In the genomic region with DNA sequence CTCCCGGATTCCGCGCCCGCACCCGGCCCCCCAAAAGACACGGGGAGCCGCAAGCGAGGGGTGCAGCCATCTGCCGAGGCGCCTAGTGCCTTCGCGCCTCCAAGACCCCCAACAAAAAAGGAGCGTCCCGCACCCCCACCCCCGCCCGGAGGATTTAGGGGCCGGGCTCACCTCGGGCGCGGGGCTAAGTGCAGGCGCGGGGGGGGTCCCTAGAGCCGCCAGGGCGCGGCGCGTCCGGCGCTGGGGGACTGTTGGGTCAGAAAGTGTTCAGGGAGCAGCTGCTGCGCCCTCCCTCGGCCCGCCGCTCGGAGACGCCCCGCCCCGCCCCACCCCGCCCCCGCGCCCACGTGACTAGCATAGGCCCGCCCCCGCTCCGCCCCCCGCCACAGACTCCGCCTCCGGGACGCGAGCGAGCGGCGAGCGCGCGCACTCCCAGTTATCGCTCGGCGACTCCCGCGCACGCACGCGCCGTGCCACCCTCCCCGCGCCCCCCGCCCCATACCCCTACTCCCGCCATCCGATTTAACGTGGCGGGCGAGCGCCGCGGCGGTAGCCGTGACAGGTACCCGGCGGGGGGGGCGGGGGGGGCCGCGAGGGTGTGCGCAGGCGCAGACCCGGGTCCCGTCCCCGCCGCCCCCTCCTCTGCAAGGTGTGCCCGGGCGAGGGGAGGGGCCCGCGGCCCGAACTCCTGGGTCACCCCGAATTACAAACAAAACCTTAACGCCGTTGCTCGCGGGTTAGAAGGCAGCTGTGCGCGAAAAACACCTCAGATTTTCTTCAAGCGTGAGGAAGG, we compare ENCODE assay signal across 8 cellular contexts. TPM values are rescaled to one million over a fixed set of nuclear protein-coding genes. Genes with fewer than 3 reads are reported as not detected.
DNase-seq lines count a peak whose midpoint lies in the region; ATAC-seq and TF ChIP-seq lines count a peak whose summit lies in the region.

No MANE protein-coding gene starts in this region.

- no peaks in the 10 kb centered on the region for H3K27me3 ChIP-seq in Panc1 (ENCODE audit: control insufficient read depth, insufficient read depth, low read length)

- no peaks in the 10 kb centered on the region for H3K9me3 Mint-ChIP-seq in activated T-helper 1 cell treated with anti-CD3 and anti-CD28 coated beads, Interleukin-12 subunit alpha, Interleukin-12 subunit beta, Interleukin-2, Interleukin-4 antibody, amounts not matched to agents 30 ng/mL and 10 ng/mL and 1 ng/mL, durations not matched to agents 14 hours and 24 hours and 36 hours
- H3K9me3 Mint-ChIP-seq in natural killer cell treated with Interleukin-12 subunit alpha and Interleukin-12 subunit beta and Interleukin-15 and Interleukin-18, amount 100 ng/mL, for 72 hours: no peaks in the 10 kb centered on the region

- in situ Hi-C loops in Panc1 (cut with HindIII; ENCODE audit: low pct_unique_long_range_greater_than_20kb, low sequenced_read_pairs): no loop called here

- CTCF ChIA-PET in Panc1 (lab: Charles Lee): interaction anchor here (0.6 kb wide), 4 partner anchors 8 to 1097 kb away, joined by 3 to 8 read pairs (median 3); no protein-coding TSS in a partner anchor

- POLR2A ChIA-PET in Panc1 (lab: Charles Lee): interaction anchor here (0.7 kb wide), 1 partner anchor 155 kb away, joined by 4 read pairs; no protein-coding TSS in a partner anchor

- peak overlapping the region; percentile 69 for H3K27ac ChIP-seq in Panc1 (ENCODE audit: low read length)

- peak overlapping the region; percentile 23 for H3K27ac Mint-ChIP-seq in activated T-helper 1 cell treated with anti-CD3 and anti-CD28 coated beads, Interleukin-12 subunit alpha, Interleukin-12 subunit beta, Interleukin-2, Interleukin-4 antibody, amounts not matched to agents 30 ng/mL and 10 ng/mL and 1 ng/mL, durations not matched to agents 14 hours and 24 hours and 36 hours
- peak overlapping the region; percentile 83 to 86 for H3K27ac Mint-ChIP-seq in natural killer cell treated with Interleukin-12 subunit alpha and Interleukin-12 subunit beta and Interleukin-15 and Interleukin-18, amount 100 ng/mL, for 72 hours

- H3K27me3 Mint-ChIP-seq in activated T-helper 1 cell treated with anti-CD3 and anti-CD28 coated beads, Interleukin-12 subunit alpha, Interleukin-12 subunit beta, Interleukin-2, Interleukin-4 antibody, amounts not matched to agents 30 ng/mL and 10 ng/mL and 1 ng/mL, durations not matched to agents 14 hours and 24 hours and 36 hours (ENCODE audit: insufficient read depth): peaks cover 9% of the 10 kb centered on the region
- peaks cover 8% of the 10 kb centered on the region in 2 donors for H3K27me3 Mint-ChIP-seq in natural killer cell treated with Interleukin-12 subunit alpha and Interleukin-12 subunit beta and Interleukin-15 and Interleukin-18, amount 100 ng/mL, for 72 hours

- no peaks in the 10 kb centered on the region for H3K9me3 ChIP-seq in Panc1 (ENCODE audit: control insufficient read depth, insufficient read depth, low read depth, low read length)

- no TSS peak for BruUV-seq in Panc1 (replicated peaks; lab: Mats Ljungman, UMichigan)

- peak; percentile 45 for ATAC-seq in GM19025 (IDR thresholded peaks at IDR 0.05; ENCODE audit: low read depth, unreplicated experiment)
- ATAC-seq in Panc1: peak; percentile 86
- ATAC-seq in natural killer cell treated with Interleukin-12 subunit alpha and Interleukin-12 subunit beta and Interleukin-15 and Interleukin-18, amount 100 ng/mL, for 72 hours: peak; percentile 88 to 93

- peak overlapping the region; percentile 84 for H3K4me3 Mint-ChIP-seq in activated T-helper 1 cell treated with anti-CD3 and anti-CD28 coated beads, Interleukin-12 subunit alpha, Interleukin-12 subunit beta, Interleukin-2, Interleukin-4 antibody, amounts not matched to agents 30 ng/mL and 10 ng/mL and 1 ng/mL, durations not matched to agents 14 hours and 24 hours and 36 hours
- peak overlapping the region; percentile 91 for H3K4me3 Mint-ChIP-seq in natural killer cell treated with Interleukin-12 subunit alpha and Interleukin-12 subunit beta and Interleukin-15 and Interleukin-18, amount 100 ng/mL, for 72 hours

- no peak for TF ChIP-seq CTCF in Panc1 (IDR thresholded peaks at IDR 0.05)

- H3K4me1 Mint-ChIP-seq in activated T-helper 1 cell treated with anti-CD3 and anti-CD28 coated beads, Interleukin-12 subunit alpha, Interleukin-12 subunit beta, Interleukin-2, Interleukin-4 antibody, amounts not matched to agents 30 ng/mL and 10 ng/mL and 1 ng/mL, durations not matched to agents 14 hours and 24 hours and 36 hours (ENCODE audit: low read depth): peaks cover 36% of the 10 kb centered on the region
- peaks cover 24 to 34% of the 10 kb centered on the region in 2 donors for H3K4me1 Mint-ChIP-seq in natural killer cell treated with Interleukin-12 subunit alpha and Interleukin-12 subunit beta and Interleukin-15 and Interleukin-18, amount 100 ng/mL, for 72 hours (ENCODE audit: low read depth in 2 of 2)

- intact Hi-C loops in Panc1 (cut with micrococcal nuclease; ENCODE audit: unreplicated experiment): loop anchor here (10.0 kb wide), 1 partner anchor 176 kb away; a partner anchor contains a TSS
- intact Hi-C loops in activated T-helper 1 cell treated with anti-CD3 and anti-CD28 coated beads, Interleukin-12 subunit alpha, Interleukin-12 subunit beta, Interleukin-2, Interleukin-4 antibody, amounts not matched to agents 30 ng/mL and 10 ng/mL and 1 ng/mL, durations not matched to agents 14 hours and 24 hours and 36 hours (cut with micrococcal nuclease): loop anchor here (1.0 to 5.0 kb wide), 6 partner anchors 82 to 342 kb away; a partner anchor contains a TSS

- peak; percentile 93 for DNase-seq in AG08396 (ENCODE audit: low spot score)
- DNase-seq in HT1080 (ENCODE audit: low read depth): peak; percentile 51
- DNase-seq in Panc1 (ENCODE audit: low read depth, low spot score): no peak
- peak; percentile 76 for DNase-seq in activated T-helper 1 cell treated with anti-CD3 and anti-CD28 coated beads, Interleukin-12 subunit alpha, Interleukin-12 subunit beta, Interleukin-2, Interleukin-4 antibody, amounts not matched to agents 30 ng/mL and 10 ng/mL and 1 ng/mL, durations not matched to agents 14 hours and 24 hours and 36 hours (ENCODE audit: low spot score)
- DNase-seq in fibroblast of peridontal ligament (ENCODE audit: extremely low read depth): peak; percentile 49
- peak; percentile 87 for DNase-seq in natural killer cell treated with Interleukin-12 subunit alpha and Interleukin-12 subunit beta and Interleukin-15 and Interleukin-18, amount 100 ng/mL, for 72 hours (ENCODE audit: low spot score)
- peak; percentile 61 to 90 (median 84) for DNase-seq in stimulated activated naive CD4-positive, alpha-beta T cell (lab: John Stamatoyannopoulos, UW)

- peaks cover 8% of the 10 kb centered on the region for H3K4me1 ChIP-seq in Panc1 (ENCODE audit: control insufficient read depth, insufficient read depth, low read length)

- peak overlapping the region; percentile 61 to 66 for H3K4me3 ChIP-seq in Panc1 (ENCODE audit: low read depth in 2 of 2, low read length in 2 of 2)

- no peaks in the 10 kb centered on the region for H3K36me3 ChIP-seq in Panc1 (ENCODE audit: control insufficient read depth, insufficient read depth, low read length)

- H3K36me3 Mint-ChIP-seq in activated T-helper 1 cell treated with anti-CD3 and anti-CD28 coated beads, Interleukin-12 subunit alpha, Interleukin-12 subunit beta, Interleukin-2, Interleukin-4 antibody, amounts not matched to agents 30 ng/mL and 10 ng/mL and 1 ng/mL, durations not matched to agents 14 hours and 24 hours and 36 hours (ENCODE audit: low read depth): peaks cover 4% of the 10 kb centered on the region
- no peaks in the 10 kb centered on the region for H3K36me3 Mint-ChIP-seq in natural killer cell treated with Interleukin-12 subunit alpha and Interleukin-12 subunit beta and Interleukin-15 and Interleukin-18, amount 100 ng/mL, for 72 hours

RNA-seq across cellular contexts. Expression of a gene that starts 56.2 kb away (rescaled TPM):
- 0.40 and 0.45 TPM in 2 replicates for total RNA-seq in HT1080 (2014; rRNA removed; shearing (Covaris generic))
- 0.79 and 1.3 TPM in 2 replicates for polyA plus RNA-seq in HT1080 (2015; cell fraction: cytosol; rRNA removed)
- 0.27 and 0.41 TPM in 2 replicates for polyA plus RNA-seq in HT1080 (2015; cell fraction: nucleus; rRNA removed)
- 0.18 TPM for total RNA-seq in Panc1 (2021; ENCODE audit: unreplicated experiment)
- polyA plus RNA-seq in Panc1 (2012; ENCODE audit: insufficient read length): 0.81 TPM
- not detected in 2 replicates for total RNA-seq in activated T-helper 1 cell treated with anti-CD3 and anti-CD28 coated beads, Interleukin-12 subunit alpha, Interleukin-12 subunit beta, Interleukin-2, Interleukin-4 antibody, amounts not matched to agents 30 ng/mL and 10 ng/mL and 1 ng/mL, durations not matched to agents 14 hours and 24 hours and 36 hours
- not detected for total RNA-seq in natural killer cell treated with Interleukin-12 subunit alpha and Interleukin-12 subunit beta and Interleukin-15 and Interleukin-18, amount 100 ng/mL, for 72 hours
